ENCODE assay signal across 9 cellular contexts in genomic region chr7:106111671-106112117, GRCh38. TPM values are rescaled to one million over a fixed set of nuclear protein-coding genes. Genes with fewer than 3 reads are reported as not detected.
DNase-seq lines count a peak whose midpoint lies in the region; ATAC-seq, FAIRE-seq and TF ChIP-seq lines count a peak whose summit lies in the region.
"Had no signal": no experiment of that assay in that cellular context is flagged by ENCODE, and none has a peak within 500 bp of the region (broad histone marks: within the 10 kb centered on the region; RNA-seq: fewer than 3 reads in every experiment).

No MANE protein-coding gene starts in this region.

- H4K20me1 ChIP-seq in K562 (replicated peaks; ENCODE audit: control insufficient read depth, insufficient read depth, low read length), result 0 out of 2 replicates have a peak, but pooled peaks cover 4% of the 10 kb centered on the region

- in situ Hi-C loops in Panc1 (cut with HindIII; ENCODE audit: low pct_unique_long_range_greater_than_20kb, low sequenced_read_pairs) (no loop called here), K562 (cut with MboI) (no loop called here)

- H3K27ac ChIP-seq in CD8-positive, alpha-beta memory T cell (ENCODE audit: low read depth, low read length), result peak overlapping the region; percentile 82
- H3K27ac ChIP-seq in Panc1 (ENCODE audit: low read length), result peak overlapping the region; percentile 96
- peak overlapping the region; percentile 92 for H3K27ac ChIP-seq in K562 (ENCODE audit: extremely low read depth, low read depth, low read length)
- no peak overlapping the region for H3K27ac ChIP-seq in iPS-20b (ENCODE audit: low read length)
- H3K27ac ChIP-seq in spleen, result peak overlapping the region; percentile 94 to 99 (median 98)

- POLR2A ChIA-PET in CD8-positive, alpha-beta memory T cell (lab: Charles Lee), result interaction anchor here (0.6 to 2.4 kb wide), 14 partner anchors 9 to 1057 kb away, joined by 3 to 28 read pairs (median 4); partner anchors contain the start of genes HBP1 and PIK3CG
- POLR2A ChIA-PET in Panc1 (lab: Charles Lee) (interaction anchor here (0.6 to 1.0 kb wide), 3 partner anchors 9 to 566 kb away, joined by 3 read pairs; no protein-coding TSS in a partner anchor), K562 (lab: Yijun Ruan, JAX) (interaction anchor here (0.6 to 4.1 kb wide), 10 partner anchors 9 to 687 kb away, joined by 3 to 24 read pairs (median 4); partner anchors contain the start of gene NAMPT)

- H3K4me3 Mint-ChIP-seq in CD8-positive, alpha-beta memory T cell, result peak overlapping the region; percentile 78 to 92 (median 90)

- H3K4me3 ChIP-seq in CD8-positive, alpha-beta memory T cell (ENCODE audit: low read length), result peak overlapping the region; percentile 64
- H3K4me3 ChIP-seq in Panc1 (ENCODE audit: low read depth in 2 of 2, low read length in 2 of 2) (peak overlapping the region; percentile 84 to 86), K562 (peak overlapping the region; percentile 79), iPS-20b (ENCODE audit: low read length) (peak overlapping the region; percentile 78), spleen (peak overlapping the region; percentile 60 to 72 (median 66))

- WGBS in K562 (ENCODE audit: insufficient coverage, low coverage, missing lambda C conversion rate), result under 1% methylated on average over 51 of the region's 51 CpGs
- WGBS in spleen, 5 donors, result 0% methylated on average over 16 to 51 of the region's 51 CpGs

- TF ChIP-seq POLR2A in K562 (conservative IDR thresholded peaks at IDR 0.05), result peak; percentile 11; the same call in 1 of the 2 replicates
- TF ChIP-seq POLR2A in spleen (IDR thresholded peaks at IDR 0.05), result no peak

- BruUV-seq in Panc1 (replicated peaks; lab: Mats Ljungman, UMichigan) (no TSS peak), K562 (replicated peaks; lab: Mats Ljungman, UMichigan) (no TSS peak)

- H3K36me3 ChIP-seq in CD8-positive, alpha-beta memory T cell (ENCODE audit: insufficient read depth, low read length), result no peaks in the 10 kb centered on the region
- H3K36me3 ChIP-seq in Panc1 (ENCODE audit: control insufficient read depth, insufficient read depth, low read length) (no peaks in the 10 kb centered on the region), K562 (ENCODE audit: control insufficient read depth, insufficient read depth, low read length) (peaks cover 5% of the 10 kb centered on the region; the same call in 1 of the 3 replicates), iPS-20b (ENCODE audit: insufficient read depth, low read depth, low read length) (no peaks in the 10 kb centered on the region), spleen (peaks cover 0 to 14% (median 0%) of the 10 kb centered on the region in 6 donors)

- no peaks in the 10 kb centered on the region for H3K9me3 ChIP-seq in CD8-positive, alpha-beta memory T cell (ENCODE audit: low read length)
- no peaks in the 10 kb centered on the region for H3K9me3 ChIP-seq in Panc1 (ENCODE audit: control insufficient read depth, insufficient read depth, low read depth, low read length)
- H3K9me3 ChIP-seq in K562 (replicated peaks; ENCODE audit: control insufficient read depth, insufficient read depth, low read depth, low read length), result peaks cover 7% of the 10 kb centered on the region; the same call in 1 of the 2 replicates
- no peaks in the 10 kb centered on the region for H3K9me3 ChIP-seq in iPS-20b (ENCODE audit: insufficient read depth, low read depth, low read length)
- H3K9me3 ChIP-seq in spleen, result no peaks in the 10 kb centered on the region

- H3K4me1 ChIP-seq in CD8-positive, alpha-beta memory T cell (ENCODE audit: insufficient read depth, low read length), result peaks cover 68% of the 10 kb centered on the region
- peaks cover 21% of the 10 kb centered on the region for H3K4me1 ChIP-seq in Panc1 (ENCODE audit: control insufficient read depth, insufficient read depth, low read length)
- H3K4me1 ChIP-seq in K562 (replicated peaks in 1 of 2; ENCODE audit: control insufficient read depth in 2 of 2, insufficient read depth in 2 of 2, low read length in 2 of 2), result peaks cover 14 to 19% of the 10 kb centered on the region in 2 experiments
- H3K4me1 ChIP-seq in iPS-20b (ENCODE audit: insufficient read depth, low read length), result peaks cover 27% of the 10 kb centered on the region
- H3K4me1 ChIP-seq in spleen, result peaks cover 25 to 91% (median 77%) of the 10 kb centered on the region in 6 donors

- H3K27me3 Mint-ChIP-seq in CD8-positive, alpha-beta memory T cell, result no peaks in the 10 kb centered on the region

- H3K27me3 ChIP-seq in CD8-positive, alpha-beta memory T cell (ENCODE audit: insufficient read depth, low read length, poor library complexity, severe bottlenecking), result no peaks in the 10 kb centered on the region
- no peaks in the 10 kb centered on the region for H3K27me3 ChIP-seq in Panc1 (ENCODE audit: control insufficient read depth, insufficient read depth, low read length)
- H3K27me3 ChIP-seq in K562 (ENCODE audit: control insufficient read depth in 2 of 2, insufficient read depth in 2 of 2, low read length in 2 of 2), result no peaks in the 10 kb centered on the region
- peaks cover 18% of the 10 kb centered on the region for H3K27me3 ChIP-seq in iPS-20b (ENCODE audit: insufficient read depth, low read length)
- no peaks in the 10 kb centered on the region for H3K27me3 ChIP-seq in spleen (replicated peaks in 1 of 7)

- H3K9ac ChIP-seq in K562 (ENCODE audit: insufficient read depth in 1 of 2, low read depth in 2 of 2, low read length in 2 of 2) (peak overlapping the region; percentile 76 to 99), iPS-20b (ENCODE audit: low read depth, low read length) (peak overlapping the region; percentile 81)

- TF ChIP-seq EP300 in K562 (IDR thresholded peaks at IDR 0.05; ENCODE audit: low read length), result peak; percentile 37

- H3K79me2 ChIP-seq in K562 (ENCODE audit: control insufficient read depth, insufficient read depth, low read length), result peaks cover 47% of the 10 kb centered on the region

- H3K27ac Mint-ChIP-seq in CD8-positive, alpha-beta memory T cell, result peak overlapping the region; percentile 88 to 97 (median 95)

- no peak for FAIRE-seq in K562 (lab: Jason Lieb, UNC)
- FAIRE-seq: endometrium had no signal

- TF ChIP-seq CTCF in Panc1 (IDR thresholded peaks at IDR 0.05) (no peak), K562 (IDR thresholded peaks at IDR 0.05 in 2 of 3, conservative IDR thresholded peaks at IDR 0.05 in 1 of 3; ENCODE audit: insufficient read depth in 2 of 3, low read depth in 1 of 3, low read length in 3 of 3) (no peak), spleen (IDR thresholded peaks at IDR 0.05 in 8 of 11, conservative IDR thresholded peaks at IDR 0.05 in 3 of 11) (no peak)

- no peaks in the 10 kb centered on the region for H3K9me1 ChIP-seq in K562 (ENCODE audit: control insufficient read depth, insufficient read depth, low read length)

- peaks cover 0 to 13% (median 0%) of the 10 kb centered on the region in 3 donors for H3K36me3 Mint-ChIP-seq in CD8-positive, alpha-beta memory T cell

- H2AFZ ChIP-seq in K562 (ENCODE audit: low read depth, low read length), result peak overlapping the region; percentile 93

- H3K4me2 ChIP-seq in K562 (ENCODE audit: insufficient read depth, low read length), result peak overlapping the region; percentile 89

- intact Hi-C loops in Panc1 (cut with micrococcal nuclease; ENCODE audit: unreplicated experiment), result no loop called here
- intact Hi-C loops in K562 (cut with micrococcal nuclease), result loop anchor here (2.0 to 10.0 kb wide), 2 partner anchors 873 to 1097 kb away; partner anchors contain the start of gene KMT2E
- intact Hi-C loops in spleen (cut with DNase I; ENCODE audit: low total_unique reads), result loop anchor here (2.0 kb wide), 1 partner anchor 39 kb away; no protein-coding TSS in a partner anchor

- DNase-seq in CD8-positive, alpha-beta memory T cell, result peak in 3 of 5 donors; percentile 30 to 65 (median 57)
- DNase-seq in GM19238 (ENCODE audit: insufficient read length, low spot score), result peak; percentile 22
- DNase-seq in Panc1 (ENCODE audit: low read depth, low spot score), result no peak
- peak in 2 of 4 experiments; percentile 81 to 84 for DNase-seq in K562 (ENCODE audit: extremely low read depth in 1 of 4, low spot score in 3 of 4)
- peak; percentile 94 for DNase-seq in spleen
- no peak for DNase-seq in ecto neural progenitor cell (ENCODE audit: low spot score)

- H3K9me3 Mint-ChIP-seq in CD8-positive, alpha-beta memory T cell, result no peaks in the 10 kb centered on the region

- CTCF ChIA-PET in CD8-positive, alpha-beta memory T cell (lab: Charles Lee), result interaction anchor here (1.0 kb wide), 3 partner anchors 9 to 42 kb away, joined by 3 to 4 read pairs (median 3); no protein-coding TSS in a partner anchor
- CTCF ChIA-PET in Panc1 (lab: Charles Lee) (interaction anchor here (0.6 kb wide), 1 partner anchor 8 kb away, joined by 6 read pairs; no protein-coding TSS in a partner anchor), K562 (lab: Yijun Ruan, JAX; ENCODE audit: low intra/inter-chr PET ratio) (no interaction called here)

- TF ChIP-seq RAD21 in K562 (CRISPR knock-in tag; conservative IDR thresholded peaks at IDR 0.05 in 1 of 2, IDR thresholded peaks at IDR 0.05 in 1 of 2), result no peak; a peak in 1 of 4 replicates

- ATAC-seq in HG03280 (IDR thresholded peaks at IDR 0.05; ENCODE audit: unreplicated experiment) (peak; percentile 26), Panc1 (peak; percentile 86), K562 (peak; percentile 83)

- H3K4me1 Mint-ChIP-seq in CD8-positive, alpha-beta memory T cell, result peaks cover 53 to 73% (median 62%) of the 10 kb centered on the region in 3 donors

RNA-seq across cellular contexts. Expression of gene SYPL1, which starts 0.4 kb away (rescaled TPM):
- total RNA-seq in CD8-positive, alpha-beta memory T cell, result 10 to 100 TPM; 33.1 to 33.7 TPM
- 63.0 TPM for polyA plus RNA-seq in CD8-positive, alpha-beta memory T cell
- total RNA-seq in Panc1 (2021; ENCODE audit: unreplicated experiment) (98.3 TPM), K562 (2014; rRNA removed) (23.8 and 25.5 TPM in 2 replicates), K562 (2014; rRNA removed; fragmentation: Illumina TruSeq; extraction: Trizol) (51.3 and 58.3 TPM in 2 replicates), K562 (2015; rRNA removed; fragmentation: Illumina TruSeq; extraction: Trizol) (45.0 and 47.8 TPM in 2 replicates), K562 (2021) (70.2 and 73.4 TPM in 2 replicates), spleen (100 to 1,000 TPM in 2 of 7 donors, 10 to 100 TPM in 5; 72.8 to 113 (median 95.3) TPM)
- 59.7 TPM for polyA plus RNA-seq in Panc1 (2012; ENCODE audit: insufficient read length)
- total RNA-seq in K562 (2011; cell fraction: chromatin; rRNA removed; ENCODE audit: low replicate concordance), result 58.3 and 92.7 TPM in 2 replicates
- 54.4 and 68.0 TPM in 2 replicates for total RNA-seq in K562 (2011; cell fraction: nucleolus; rRNA removed)
- 90.3 and 115 TPM in 2 replicates for total RNA-seq in K562 (2011; cell fraction: nucleoplasm; rRNA removed)
- polyA plus RNA-seq in K562 (2011; rRNA removed) (71.7 and 100 TPM in 2 replicates), K562 (2014; fragmentation: Illumina TruSeq; extraction: Trizol) (71.9 and 81.5 TPM in 2 replicates), K562 (2014; fragmentation: Nextera tagmentation; extraction: Ambion mirVana) (100 to 1,000 TPM; 171 to 214 TPM), K562 (2014; rRNA removed) (53.5 and 54.1 TPM in 2 replicates), spleen (10 to 100 TPM; 49.9 to 79.0 (median 67.3) TPM)
- polyA plus RNA-seq in K562 (2011; cell fraction: cytosol; rRNA removed), result 41.5 and 68.5 TPM in 2 replicates
- 15.7 and 22.1 TPM in 2 replicates for polyA plus RNA-seq in K562 (2011; cell fraction: nucleus; rRNA removed)
- 94.6 and 111 TPM in 2 replicates for polyA plus RNA-seq in K562 (2012)
- polyA minus RNA-seq in K562 (2011; rRNA and poly(A)+ RNA removed), result 68.6 and 85.2 TPM in 2 replicates
- 27.0 and 38.1 TPM in 2 replicates for polyA minus RNA-seq in K562 (2011; cell fraction: cytosol; rRNA and poly(A)+ RNA removed)
- polyA minus RNA-seq in K562 (2011; cell fraction: nucleus; rRNA and poly(A)+ RNA removed), result 14.4 and 20.3 TPM in 2 replicates

Comparison
In these comparisons a context has a peak if more than half of its experiments do, and no peak if none do; other contexts are left out.
1. DNase-seq: peak in CD8-positive, alpha-beta memory T cell (3 of 5), GM19238 (single experiment) and spleen (single experiment); none in Panc1 (single experiment) and ecto neural progenitor cell (single experiment).
2. ATAC-seq: peak in every context shown above with its lines; median percentile 86 in Panc1; 83 in K562; 26 in HG03280.
3. Peak in every context shown above with its lines, with median percentiles within 50 percentile points of each other: H3K4me3 ChIP-seq.